In genomic region chr4:137572647-137573046, GRCh38 we compare ENCODE assay signal across 22 cellular contexts. TPM values are rescaled to one million over a fixed set of nuclear protein-coding genes. Genes with fewer than 3 reads are reported as not detected.
"Had no signal": no experiment of that assay in that cellular context is flagged by ENCODE, and none has a peak within 500 bp of the region (broad histone marks: within the 10 kb centered on the region; RNA-seq: fewer than 3 reads in every experiment).

No MANE protein-coding gene starts in this region.

- DNase-seq: activated CD4-positive, alpha-beta T cell treated with anti-CD3 and anti-CD28 coated beads for 4 hours; activated CD4-positive, alpha-beta T cell treated with anti-CD3 and anti-CD28 coated beads, Interleukin-2, amount 50 U/mL, for 4 hours; activated naive CD4-positive, alpha-beta T cell; activated T-cell treated with anti-CD3 and anti-CD28 coated beads for 4 hours; activated T-cell treated with anti-CD3 and anti-CD28 coated beads, Interleukin-2, amount 50 U/mL, for 72 hours; effector CD8-positive, alpha-beta T cell; left ventricle myocardium superior; retina; stimulated activated CD4-positive, alpha-beta T cell treated with anti-CD3 and anti-CD28 coated beads, Interleukin-12 subunit alpha, Interleukin-12 subunit beta, amount 100 ng/mL, for 4 hours; stimulated activated CD4-positive, alpha-beta T cell treated with anti-CD3 and anti-CD28 coated beads, Interleukin-4, amount 100 ng/mL, for 4 hours; stimulated activated CD8-positive, alpha-beta memory T cell treated with anti-CD3 and anti-CD28 coated beads, Interleukin-4, amount 100 ng/mL, for 48 hours; stimulated activated naive CD8-positive, alpha-beta T cell treated with anti-CD3 and anti-CD28 coated beads, Interleukin-15, amount 100 ng/mL, for 72 hours; substantia nigra; T-helper 9 cell; upper lobe of left lung had no signal

- H3K9me3 ChIP-seq: neutrophil, upper lobe of left lung, vagina had no signal

- H3K36me3 ChIP-seq: neutrophil, upper lobe of left lung, vagina had no signal

- H3K4me3 ChIP-seq: skin epidermis, upper lobe of left lung, vagina had no signal

- H3K27me3 ChIP-seq: neutrophil, upper lobe of left lung, vagina had no signal

- H3K27ac ChIP-seq: neutrophil, skin epidermis, upper lobe of left lung, vagina, VCaP had no signal

- ATAC-seq: activated naive CD4-positive, alpha-beta T cell treated with anti-CD3 and anti-CD28 coated beads, Interleukin-2, amount 50 U/mL, for 72 hours; activated T-cell treated with anti-CD3 and anti-CD28 coated beads, Interleukin-2, amount 50 U/mL, for 72 hours; left ventricle myocardium superior; sciatic nerve; stimulated activated memory B cell treated with anti-CD40 and anti-IgM and Interleukin-4, amounts not matched to agents 10 μg/mL and 1 μg/mL and 100 μg/mL, for 72 hours; stimulated activated naive CD8-positive, alpha-beta T cell treated with anti-CD3 and anti-CD28 coated beads, Interleukin-15, amount 100 ng/mL, for 72 hours had no signal

- H3K4me1 ChIP-seq: upper lobe of left lung, vagina had no signal

RNA-seq across cellular contexts. Expression of gene PCDH18, which starts 40.4 kb away (rescaled TPM):
- total RNA-seq: activated T-cell treated with anti-CD3 and anti-CD28 coated beads, Interleukin-2, amount 50 U/mL, for 72 hours had no signal
